Comparison of ENCODE assay signal across 15 cellular contexts in genomic region chr5:109876941-109877669, GRCh38.
DNase-seq lines count a peak whose midpoint lies in the region; ATAC-seq, FAIRE-seq and TF ChIP-seq lines count a peak whose summit lies in the region.
"Had no signal": no experiment of that assay in that cellular context is flagged by ENCODE, and none has a peak within 500 bp of the region (broad histone marks: within the 10 kb centered on the region; RNA-seq: fewer than 3 reads in every experiment).

No MANE protein-coding gene starts in this region.

- no peaks in the 10 kb centered on the region for H3K9me1 ChIP-seq in keratinocyte (ENCODE audit: control insufficient read depth, extremely low read depth, insufficient read depth, low read length)

- DNase-seq in AG20443 (ENCODE audit: low spot score) (peak; percentile 47), M059J (ENCODE audit: low read depth) (peak; percentile 61), astrocyte of the spinal cord (ENCODE audit: low read depth, low spot score) (peak; percentile 92), keratinocyte (ENCODE audit: low read depth, low spot score) (no peak), NCI-H1417 (lab: John Stamatoyannopoulos, UW) (no peak), C1 segment of cervical spinal cord (lab: John Stamatoyannopoulos, UW) (no peak), transverse colon (no peak)
- DNase-seq: activated CD4-positive, alpha-beta T cell treated with anti-CD3 and anti-CD28 coated beads for 48 hours; activated T-cell treated with anti-CD3 and anti-CD28 coated beads, Interleukin-2, amount 50 U/mL, for 24 hours; DMS153; mucosa of descending colon; NCI-H1105 treated with DMSO at 0.1 percent for 48 hours; posterior cingulate gyrus had no signal

- no peaks in the 10 kb centered on the region for H3K36me3 ChIP-seq in keratinocyte (ENCODE audit: control insufficient read depth in 2 of 2, extremely low read depth in 1 of 2, insufficient read depth in 2 of 2, low read length in 2 of 2)
- H3K36me3 ChIP-seq in transverse colon: no peaks in the 10 kb centered on the region

- ATAC-seq in activated CD4-positive, CD25-positive, alpha-beta regulatory T cell treated with anti-CD3 and anti-CD28 coated beads, Interleukin-2, amount 50 U/mL, for 24 hours: no peak
- ATAC-seq: mucosa of descending colon had no signal

- H3K4me3 ChIP-seq in astrocyte of the spinal cord (ENCODE audit: low read depth, low read length) (no peak overlapping the region), keratinocyte (ENCODE audit: control insufficient read depth in 2 of 3, extremely low read depth in 1 of 3, insufficient read depth in 2 of 3, low read depth in 1 of 3, low read length in 3 of 3) (no peak overlapping the region), transverse colon (no peak overlapping the region)
- H3K4me3 ChIP-seq: mucosa of descending colon had no signal

- peak; percentile 46 for FAIRE-seq in keratinocyte (lab: Jason Lieb, UNC)
- FAIRE-seq: colon had no signal

- H3K4me1 ChIP-seq in keratinocyte (ENCODE audit: control insufficient read depth, extremely low read depth, insufficient read depth, low read length) (peaks cover 9% of the 10 kb centered on the region), transverse colon (no peaks in the 10 kb centered on the region)

- no peaks in the 10 kb centered on the region for H3K27me3 ChIP-seq in keratinocyte (ENCODE audit: control insufficient read depth, extremely low read depth, insufficient read depth, low read length)
- no peaks in the 10 kb centered on the region for H3K27me3 ChIP-seq in transverse colon

- H3K9me3 ChIP-seq in keratinocyte (ENCODE audit: control insufficient read depth, low read depth, low read length) (no peaks in the 10 kb centered on the region), transverse colon (no peaks in the 10 kb centered on the region)
- H3K9me3 ChIP-seq: mucosa of descending colon had no signal

- 91% methylated on average over 9 to 10 of the region's 10 CpGs for WGBS in transverse colon (ENCODE audit: low coverage in 1 of 2), 2 donors

- no peak overlapping the region for H3K9ac ChIP-seq in keratinocyte (ENCODE audit: control insufficient read depth, extremely low read depth, insufficient read depth, low read length)

- dilution Hi-C loops in keratinocyte (cut with MboI; ENCODE audit: extremely low pct_ligation_motif_present, low sequenced_read_pairs): no loop called here

- no peak for TF ChIP-seq POLR2A in transverse colon (IDR thresholded peaks at IDR 0.05)

- TF ChIP-seq EP300 in transverse colon (IDR thresholded peaks at IDR 0.05; ENCODE audit: low read depth): no peak

- H2AFZ ChIP-seq in keratinocyte (ENCODE audit: control insufficient read depth, low read length): no peak overlapping the region

- no peak overlapping the region for H3K27ac ChIP-seq in keratinocyte (ENCODE audit: control insufficient read depth, insufficient read depth, low read length)
- no peak overlapping the region for H3K27ac ChIP-seq in transverse colon

- H3K4me2 ChIP-seq in keratinocyte (ENCODE audit: control insufficient read depth, extremely low read depth, insufficient read depth, low read depth, low read length): no peak overlapping the region

- no peaks in the 10 kb centered on the region for H4K20me1 ChIP-seq in keratinocyte (ENCODE audit: control insufficient read depth, extremely low read depth, insufficient read depth, low read length)

- no peaks in the 10 kb centered on the region for H3K79me2 ChIP-seq in keratinocyte (ENCODE audit: control insufficient read depth, insufficient read depth, low read length)

- intact Hi-C loops in transverse colon (cut with DNase I; ENCODE audit: low total_unique reads): no loop called here

- in situ Hi-C loops in astrocyte of the spinal cord (cut with HindIII; ENCODE audit: low sequenced_read_pairs) (no loop called here), transverse colon (cut with MboI; ENCODE audit: low pct_ligation_motif_present in 1 of 4, low pct_unique_long_range_greater_than_20kb in 1 of 4, low sequenced_read_pairs in 3 of 4) (no loop called here)

- TF ChIP-seq CTCF in astrocyte of the spinal cord (IDR thresholded peaks at IDR 0.05; ENCODE audit: low read depth, low read length) (no peak), keratinocyte (optimal IDR thresholded peaks at IDR 0.05 in 1 of 3, IDR thresholded peaks at IDR 0.05 in 1 of 3, conservative IDR thresholded peaks at IDR 0.05 in 1 of 3; ENCODE audit: extremely low read depth in 1 of 3, insufficient read depth in 2 of 3, low read length in 3 of 3) (no peak), transverse colon (IDR thresholded peaks at IDR 0.05) (no peak)

Comparison
In these comparisons a context has a peak if more than half of its experiments do, and no peak if none do; other contexts are left out.
1. DNase-seq: peak in AG20443 (single experiment), M059J (single experiment) and astrocyte of the spinal cord (single experiment); none in keratinocyte (single experiment), NCI-H1417 (0 of 3), C1 segment of cervical spinal cord (0 of 14) and transverse colon (single experiment).